Comparison of ENCODE assay signal across 11 cellular contexts in the genomic region with DNA sequence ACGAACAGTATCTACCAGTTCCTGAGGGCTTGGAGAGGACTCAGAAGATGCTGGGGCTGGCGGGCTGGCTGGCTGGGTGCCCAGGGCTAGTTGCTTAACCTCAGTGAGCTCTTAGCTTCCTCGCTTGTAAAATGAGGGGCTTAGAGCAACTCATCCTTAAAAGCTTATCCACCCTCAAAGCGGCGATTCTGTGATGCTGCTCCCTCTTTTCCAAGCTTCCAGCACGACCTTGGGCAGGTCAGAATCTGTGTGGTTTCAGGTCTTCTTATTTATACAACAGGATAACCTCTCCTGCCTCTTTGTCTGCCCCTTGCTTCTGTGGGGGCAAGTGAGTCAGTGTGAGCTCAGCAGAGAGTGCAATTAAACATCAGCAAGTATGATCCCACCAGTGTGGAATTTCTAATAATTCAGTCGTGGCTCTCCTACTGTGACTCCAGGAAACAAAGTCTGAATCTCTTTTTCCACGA.
A peak's percentile ranks its signal among the peaks of the same experiment; 100 is the strongest.
DNase-seq lines count a peak whose midpoint lies in the region; ATAC-seq and TF ChIP-seq lines count a peak whose summit lies in the region.
"Had no signal": no experiment of that assay in that cellular context is flagged by ENCODE, and none has a peak within 500 bp of the region (broad histone marks: within the 10 kb centered on the region; RNA-seq: fewer than 3 reads in every experiment).

No MANE protein-coding gene starts in this region.

- H3K27me3 Mint-ChIP-seq in H9 (ENCODE audit: low read depth), result peaks cover 3% of the 10 kb centered on the region
- H3K27me3 Mint-ChIP-seq in activated CD8-positive, alpha-beta T cell treated with anti-CD3 and anti-CD28 coated beads for 36 hours, result peaks cover 5% of the 10 kb centered on the region
- peaks cover 14% of the 10 kb centered on the region for H3K27me3 Mint-ChIP-seq in CD8-positive, alpha-beta T cell (ENCODE audit: low read depth)

- H3K4me3 ChIP-seq in epithelial cell of proximal tubule (ENCODE audit: low read depth, low read length), result peak overlapping the region; percentile 1
- no peak overlapping the region for H3K4me3 ChIP-seq in CD8-positive, alpha-beta T cell (ENCODE audit: low read depth, low read length)

- TF ChIP-seq CTCF in epithelial cell of proximal tubule (conservative IDR thresholded peaks at IDR 0.05; ENCODE audit: low read depth, low read length) (no peak), H9 (conservative IDR thresholded peaks at IDR 0.05) (no peak)
- no peak for TF ChIP-seq CTCF in activated CD8-positive, alpha-beta T cell treated with anti-CD3 and anti-CD28 coated beads for 36 hours (IDR thresholded peaks at IDR 0.05)
- TF ChIP-seq CTCF in CD8-positive, alpha-beta T cell (IDR thresholded peaks at IDR 0.05), result no peak

- ATAC-seq in activated CD8-positive, alpha-beta T cell treated with anti-CD3 and anti-CD28 coated beads for 36 hours, result no peak
- ATAC-seq in CD8-positive, alpha-beta T cell, result no peak

- no peak overlapping the region for H3K27ac ChIP-seq in H9 (ENCODE audit: insufficient read length, low read depth, low read length)
- no peak overlapping the region for H3K27ac ChIP-seq in CD8-positive, alpha-beta T cell (ENCODE audit: low read depth, low read length)

- no peak overlapping the region for H2BK120ac ChIP-seq in H9 (ENCODE audit: low read depth, low read length, poor library complexity, severe bottlenecking)

- H2BK15ac ChIP-seq in H9 (ENCODE audit: low read depth, low read length), result no peak overlapping the region

- no peak overlapping the region for H2AK5ac ChIP-seq in H9 (ENCODE audit: insufficient read length, low read length)

- H2BK12ac ChIP-seq in H9 (ENCODE audit: insufficient read length, low read depth, low read length), result no peak overlapping the region

- DNase-seq in EH (ENCODE audit: low read depth), result peak; percentile 96
- DNase-seq in NCI-H2227 treated with DMSO at 0.1 percent for 48 hours (lab: John Stamatoyannopoulos, UW), result peak; percentile 23
- DNase-seq in epithelial cell of proximal tubule (ENCODE audit: low read depth), result peak; percentile 80
- peak; percentile 81 for DNase-seq in pulmonary artery endothelial cell (ENCODE audit: low read depth, low spot score)
- no peak for DNase-seq in H9
- DNase-seq in NCI-H146 (lab: John Stamatoyannopoulos, UW), result no peak
- DNase-seq in activated CD8-positive, alpha-beta T cell treated with anti-CD3 and anti-CD28 coated beads for 36 hours, result no peak
- DNase-seq in CD8-positive, alpha-beta T cell, result no peak
- DNase-seq: activated CD4-positive, CD25-positive, alpha-beta regulatory T cell; NCI-H510A treated with DMSO at 0.1 percent for 48 hours; stimulated activated CD8-positive, alpha-beta memory T cell treated with anti-CD3 and anti-CD28 coated beads, Interleukin-4, amount 100 ng/mL, for 48 hours had no signal

- H3K27me3 ChIP-seq in H9 (ENCODE audit: insufficient read depth, low read length), result no peaks in the 10 kb centered on the region
- no peaks in the 10 kb centered on the region for H3K27me3 ChIP-seq in CD8-positive, alpha-beta T cell (ENCODE audit: insufficient read depth, low read length)

- intact Hi-C loops in activated CD8-positive, alpha-beta T cell treated with anti-CD3 and anti-CD28 coated beads for 36 hours (cut with micrococcal nuclease), result no loop called here
- intact Hi-C loops in CD8-positive, alpha-beta T cell (cut with DNase I, micrococcal nuclease), result no loop called here

- no peak overlapping the region for H4K8ac ChIP-seq in H9 (replicated peaks; ENCODE audit: insufficient read length, low read depth, low read length)

- peaks cover 3% of the 10 kb centered on the region; the same call in 1 of the 2 replicates for H3K4me1 ChIP-seq in H9 (ENCODE audit: insufficient read depth, low read length)
- H3K4me1 ChIP-seq in CD8-positive, alpha-beta T cell (ENCODE audit: insufficient read depth, low read length), result no peaks in the 10 kb centered on the region

- H3K36me3 Mint-ChIP-seq in H9 (ENCODE audit: insufficient read depth in 1 of 3, low read depth in 3 of 3), result no peaks in the 10 kb centered on the region
- H3K36me3 Mint-ChIP-seq in activated CD8-positive, alpha-beta T cell treated with anti-CD3 and anti-CD28 coated beads for 36 hours (ENCODE audit: low read depth), result no peaks in the 10 kb centered on the region
- H3K36me3 Mint-ChIP-seq in CD8-positive, alpha-beta T cell, result no peaks in the 10 kb centered on the region

- no peaks in the 10 kb centered on the region for H3K9me3 ChIP-seq in H9 (ENCODE audit: control insufficient read depth, low read depth, low read length)
- no peaks in the 10 kb centered on the region for H3K9me3 ChIP-seq in CD8-positive, alpha-beta T cell (ENCODE audit: low read length)

- H2BK5ac ChIP-seq in H9 (ENCODE audit: insufficient read length, low read length), result no peak overlapping the region

- H4K20me1 ChIP-seq in H9 (ENCODE audit: control insufficient read depth, insufficient read depth, insufficient read length), result no peaks in the 10 kb centered on the region

- no peak overlapping the region for H3K14ac ChIP-seq in H9 (ENCODE audit: insufficient read depth, low read length)

- POLR2A ChIA-PET in activated CD8-positive, alpha-beta T cell treated with anti-CD3 and anti-CD28 coated beads for 36 hours (lab: Charles Lee), result no interaction called here
- POLR2A ChIA-PET in CD8-positive, alpha-beta T cell (lab: Charles Lee), result no interaction called here

- no peaks in the 10 kb centered on the region for H3K79me2 ChIP-seq in H9 (ENCODE audit: insufficient read depth, low read length)

- H3K9me3 Mint-ChIP-seq in H9, result no peaks in the 10 kb centered on the region
- H3K9me3 Mint-ChIP-seq in activated CD8-positive, alpha-beta T cell treated with anti-CD3 and anti-CD28 coated beads for 36 hours, result peaks cover 4% of the 10 kb centered on the region
- H3K9me3 Mint-ChIP-seq in CD8-positive, alpha-beta T cell, result peaks cover 2% of the 10 kb centered on the region

- no peaks in the 10 kb centered on the region for H3K79me1 ChIP-seq in H9 (ENCODE audit: insufficient read depth, low read depth, low read length, poor library complexity, severe bottlenecking)

- no CpG with 5 or more reads among the region's 8 CpGs for WGBS in H9 (ENCODE audit: extremely low coverage, insufficient read length, low lambda C conversion rate)

- no peak overlapping the region for H3K4me2 ChIP-seq in H9 (ENCODE audit: insufficient read depth, insufficient read length, low read length)

- no peaks in the 10 kb centered on the region for H3K23me2 ChIP-seq in H9 (ENCODE audit: insufficient read length, low read depth, low read length, poor library complexity, severe bottlenecking)

- H3K56ac ChIP-seq in H9 (ENCODE audit: insufficient read length, low read depth, low read length), result no peak overlapping the region

- H2BK20ac ChIP-seq in H9 (ENCODE audit: low read depth, low read length, poor library complexity, severe bottlenecking), result no peak overlapping the region

- H3T11ph ChIP-seq in H9 (ENCODE audit: low read length), result no peak overlapping the region

- peaks cover 22 to 26% of the 10 kb centered on the region in 2 experiments for H3K4me1 Mint-ChIP-seq in H9
- H3K4me1 Mint-ChIP-seq in activated CD8-positive, alpha-beta T cell treated with anti-CD3 and anti-CD28 coated beads for 36 hours (ENCODE audit: low read depth), result no peaks in the 10 kb centered on the region
- no peaks in the 10 kb centered on the region for H3K4me1 Mint-ChIP-seq in CD8-positive, alpha-beta T cell (ENCODE audit: low read depth)

- no peak overlapping the region for H2AFZ ChIP-seq in H9 (ENCODE audit: low read length)

- H3K4ac ChIP-seq in H9 (ENCODE audit: low read depth, low read length), result no peak overlapping the region

- no peak overlapping the region for H4K5ac ChIP-seq in H9 (ENCODE audit: insufficient read length, low read depth, low read length)

- H3K4me3 Mint-ChIP-seq in H9, result no peak overlapping the region
- no peak overlapping the region for H3K4me3 Mint-ChIP-seq in activated CD8-positive, alpha-beta T cell treated with anti-CD3 and anti-CD28 coated beads for 36 hours
- no peak overlapping the region for H3K4me3 Mint-ChIP-seq in CD8-positive, alpha-beta T cell

- H3K18ac ChIP-seq in H9 (ENCODE audit: insufficient read length, low read depth, low read length), result no peak overlapping the region

- peak overlapping the region in 1 of 3 experiments; percentile 24; a peak in 1 of 7 replicates for H3K27ac Mint-ChIP-seq in H9
- H3K27ac Mint-ChIP-seq in activated CD8-positive, alpha-beta T cell treated with anti-CD3 and anti-CD28 coated beads for 36 hours, result no peak overlapping the region
- no peak overlapping the region for H3K27ac Mint-ChIP-seq in CD8-positive, alpha-beta T cell

- no peak overlapping the region for H3K23ac ChIP-seq in H9 (ENCODE audit: insufficient read length, low read depth, low read length)

- CTCF ChIA-PET in activated CD8-positive, alpha-beta T cell treated with anti-CD3 and anti-CD28 coated beads for 36 hours (lab: Charles Lee), result no interaction called here
- CTCF ChIA-PET in CD8-positive, alpha-beta T cell (lab: Charles Lee), result no interaction called here

- H3K36me3 ChIP-seq in CD8-positive, alpha-beta T cell (ENCODE audit: insufficient read depth, low read length), result no peaks in the 10 kb centered on the region

- H3K9ac ChIP-seq in H9 (ENCODE audit: extremely low read depth, insufficient read length, low read length), result no peak overlapping the region

- H4K91ac ChIP-seq in H9 (ENCODE audit: insufficient read length, low read depth, low read length), result no peak overlapping the region

Comparison
In these comparisons a context has a peak if more than half of its experiments do, and no peak if none do; other contexts are left out.
1. DNase-seq: peak in EH (single experiment), NCI-H2227 treated with DMSO at 0.1 percent for 48 hours (single experiment), epithelial cell of proximal tubule (single experiment) and pulmonary artery endothelial cell (single experiment); none in H9 (single experiment), NCI-H146 (single experiment), activated CD8-positive, alpha-beta T cell treated with anti-CD3 and anti-CD28 coated beads for 36 hours (single experiment) and CD8-positive, alpha-beta T cell (0 of 7).